15 cellular contexts compared by ENCODE assay signal in genomic region chr14:74580275-74580672, GRCh38. TPM values are rescaled to one million over a fixed set of nuclear protein-coding genes. Genes with fewer than 3 reads are reported as not detected.
DNase-seq lines count a peak whose midpoint lies in the region; ATAC-seq, FAIRE-seq and TF ChIP-seq lines count a peak whose summit lies in the region.
"Had no signal": no experiment of that assay in that cellular context is flagged by ENCODE, and none has a peak within 500 bp of the region (broad histone marks: within the 10 kb centered on the region; RNA-seq: fewer than 3 reads in every experiment).

No MANE protein-coding gene starts in this region.

- peaks cover 63% of the 10 kb centered on the region for H3K9me1 ChIP-seq in IMR-90 (ENCODE audit: insufficient read depth, low read length)

- TF ChIP-seq CTCF in AG04450 (IDR thresholded peaks at IDR 0.05; ENCODE audit: low read depth, low read length): no peak
- TF ChIP-seq CTCF in IMR-90 (conservative IDR thresholded peaks at IDR 0.05; ENCODE audit: low read depth, low read length): no peak
- TF ChIP-seq CTCF in astrocyte (IDR thresholded peaks at IDR 0.05; ENCODE audit: insufficient read depth, low read depth, low read length): no peak
- TF ChIP-seq CTCF in H9 (conservative IDR thresholded peaks at IDR 0.05): no peak

- H3K36me3 ChIP-seq in IMR-90 (ENCODE audit: control insufficient read depth, insufficient read depth, low read length) (no peaks in the 10 kb centered on the region), astrocyte (ENCODE audit: insufficient read depth, low read length) (peaks cover 14% of the 10 kb centered on the region)
- no peaks in the 10 kb centered on the region for H3K36me3 ChIP-seq in naive thymus-derived CD4-positive, alpha-beta T cell (ENCODE audit: control insufficient read depth in 2 of 3, insufficient read depth in 3 of 3, low read length in 3 of 3)
- H3K36me3 ChIP-seq: BE2C had no signal

- H3K56ac ChIP-seq in IMR-90 (ENCODE audit: extremely low read depth, insufficient read depth, low read length) (peak overlapping the region; percentile 83), H9 (ENCODE audit: insufficient read length, low read depth, low read length) (no peak overlapping the region)

- H3K79me1 ChIP-seq in IMR-90 (ENCODE audit: low read depth in 1 of 2, low read length in 2 of 2): peaks cover 24 to 96% of the 10 kb centered on the region in 2 experiments
- no peaks in the 10 kb centered on the region for H3K79me1 ChIP-seq in H9 (ENCODE audit: insufficient read depth, low read depth, low read length, poor library complexity, severe bottlenecking)

- H3K18ac ChIP-seq in IMR-90 (ENCODE audit: low read depth, low read length) (peak overlapping the region; percentile 94), H9 (ENCODE audit: insufficient read length, low read depth, low read length) (no peak overlapping the region)

- WGBS in IMR-90 (ENCODE audit: extremely low coverage in 2 of 2, insufficient read length in 1 of 2), 2 experiments: 72% methylated on average over 2 of the region's 4 CpGs; no CpG with 5 or more reads in 1 of the 2 experiments
- WGBS in H9 (ENCODE audit: extremely low coverage, insufficient read length, low lambda C conversion rate): no CpG with 5 or more reads among the region's 4 CpGs

- peak overlapping the region; percentile 98 for H2BK120ac ChIP-seq in IMR-90 (ENCODE audit: low read depth, low read length)
- no peak overlapping the region for H2BK120ac ChIP-seq in H9 (ENCODE audit: low read depth, low read length, poor library complexity, severe bottlenecking)

- H3K79me2 ChIP-seq in astrocyte (ENCODE audit: insufficient read depth, low read length) (peaks cover 64% of the 10 kb centered on the region), H9 (ENCODE audit: insufficient read depth, low read length) (no peaks in the 10 kb centered on the region)

- H3K9me3 ChIP-seq in AG04450 (ENCODE audit: control insufficient read depth, insufficient read depth, low read length): no peaks in the 10 kb centered on the region
- H3K9me3 ChIP-seq in IMR-90 (ENCODE audit: control insufficient read depth, insufficient read depth, low read length): no peaks in the 10 kb centered on the region
- H3K9me3 ChIP-seq in astrocyte (ENCODE audit: insufficient read depth, low read depth, low read length): no peaks in the 10 kb centered on the region
- no peaks in the 10 kb centered on the region for H3K9me3 ChIP-seq in naive thymus-derived CD4-positive, alpha-beta T cell (ENCODE audit: control insufficient read depth in 2 of 3, low read length in 3 of 3)
- H3K9me3 ChIP-seq in H9 (ENCODE audit: control insufficient read depth, low read depth, low read length): no peaks in the 10 kb centered on the region
- H3K9me3 ChIP-seq: BE2C, body of pancreas had no signal

- H3K9ac ChIP-seq in IMR-90 (ENCODE audit: low read depth, low read length): no peak overlapping the region
- peak overlapping the region; percentile 57 for H3K9ac ChIP-seq in astrocyte (ENCODE audit: low read length)
- no peak overlapping the region for H3K9ac ChIP-seq in H9 (ENCODE audit: extremely low read depth, insufficient read length, low read length)

- H4K91ac ChIP-seq in IMR-90 (ENCODE audit: insufficient read depth, low read depth, low read length) (peak overlapping the region; percentile 95), H9 (ENCODE audit: insufficient read length, low read depth, low read length) (no peak overlapping the region)

- H4K20me1 ChIP-seq in IMR-90 (ENCODE audit: insufficient read depth, low read length) (no peaks in the 10 kb centered on the region), astrocyte (ENCODE audit: insufficient read depth, low read length) (peaks cover 5% of the 10 kb centered on the region), H9 (ENCODE audit: control insufficient read depth, insufficient read depth, insufficient read length) (no peaks in the 10 kb centered on the region)

- peaks cover 44% of the 10 kb centered on the region for H3K36me3 Mint-ChIP-seq in astrocyte (ENCODE audit: low read depth, unreplicated experiment)
- peaks cover 0 to 1% (median 0%) of the 10 kb centered on the region in 5 donors for H3K36me3 Mint-ChIP-seq in naive thymus-derived CD4-positive, alpha-beta T cell
- no peaks in the 10 kb centered on the region for H3K36me3 Mint-ChIP-seq in H9 (ENCODE audit: insufficient read depth in 1 of 3, low read depth in 3 of 3)

- no peaks in the 10 kb centered on the region for H3K27me3 Mint-ChIP-seq in astrocyte (ENCODE audit: low read depth, unreplicated experiment)
- H3K27me3 Mint-ChIP-seq in naive thymus-derived CD4-positive, alpha-beta T cell: peaks cover 0 to 16% (median 2%) of the 10 kb centered on the region in 5 donors
- H3K27me3 Mint-ChIP-seq in H9 (ENCODE audit: low read depth): peaks cover 3% of the 10 kb centered on the region; the same call in 1 of the 2 replicates

- H2AFZ ChIP-seq in IMR-90 (replicated peaks; ENCODE audit: low read length, poor library complexity) (peak overlapping the region; percentile 52), astrocyte (ENCODE audit: low read depth, low read length) (no peak overlapping the region), H9 (ENCODE audit: low read length) (no peak overlapping the region)

- intact Hi-C loops in IMR-90 (cut with micrococcal nuclease) (no loop called here), left ventricle myocardium superior (cut with micrococcal nuclease) (no loop called here)
- intact Hi-C loops in naive thymus-derived CD4-positive, alpha-beta T cell (cut with micrococcal nuclease): no loop called here

- peak overlapping the region; percentile 99 for H3K4ac ChIP-seq in IMR-90 (ENCODE audit: low read depth, low read length)
- no peak overlapping the region for H3K4ac ChIP-seq in H9 (ENCODE audit: low read depth, low read length)

- H3K27ac ChIP-seq in AG04450 (ENCODE audit: low read depth, low read length) (peak overlapping the region; percentile 90), IMR-90 (ENCODE audit: insufficient read depth, low read length) (peak overlapping the region; percentile 33), astrocyte (ENCODE audit: low read depth, low read length) (peak overlapping the region; percentile 91), H9 (ENCODE audit: insufficient read length, low read depth, low read length) (no peak overlapping the region)
- no peak overlapping the region for H3K27ac ChIP-seq in naive thymus-derived CD4-positive, alpha-beta T cell (ENCODE audit: low read depth, low read length)
- H3K27ac ChIP-seq: body of pancreas had no signal

- no peak overlapping the region for H3K4me2 ChIP-seq in IMR-90 (ENCODE audit: low read depth, low read length)
- peak overlapping the region; percentile 64 for H3K4me2 ChIP-seq in astrocyte (ENCODE audit: low read length)
- no peak overlapping the region for H3K4me2 ChIP-seq in H9 (ENCODE audit: insufficient read depth, insufficient read length, low read length)

- no peak overlapping the region for H2BK12ac ChIP-seq in H9 (ENCODE audit: insufficient read length, low read depth, low read length)

- no peak for TF ChIP-seq POLR2A in IMR-90 (IDR thresholded peaks at IDR 0.05; ENCODE audit: low read depth, low read length)

- POLR2A ChIA-PET in AG04450 (lab: Yijun Ruan, JAX): no interaction called here
- POLR2A ChIA-PET in IMR-90 (lab: Charles Lee; ENCODE audit: unreplicated experiment): interaction anchor here (1.0 kb wide), 2 partner anchors 8 to 14 kb away, joined by 3 read pairs; no protein-coding TSS in a partner anchor
- POLR2A ChIA-PET in naive thymus-derived CD4-positive, alpha-beta T cell (lab: Charles Lee): no interaction called here

- in situ Hi-C loops in IMR-90 (cut with MboI; ENCODE audit: low sequenced_read_pairs): no loop called here

- H3K9me3 Mint-ChIP-seq in astrocyte (ENCODE audit: unreplicated experiment) (peaks cover 4% of the 10 kb centered on the region), H9 (no peaks in the 10 kb centered on the region)
- no peaks in the 10 kb centered on the region for H3K9me3 Mint-ChIP-seq in naive thymus-derived CD4-positive, alpha-beta T cell

- H3K4me3 ChIP-seq in AG04450 (ENCODE audit: low read depth, low read length): no peak overlapping the region
- no peak overlapping the region for H3K4me3 ChIP-seq in IMR-90 (ENCODE audit: insufficient read depth, low read depth, low read length)
- no peak overlapping the region for H3K4me3 ChIP-seq in astrocyte (ENCODE audit: insufficient read depth, low read depth, low read length)
- no peak overlapping the region for H3K4me3 ChIP-seq in naive thymus-derived CD4-positive, alpha-beta T cell (ENCODE audit: low read length)
- H3K4me3 ChIP-seq: body of pancreas had no signal

- no peak for DNase-seq in AG04450 (ENCODE audit: low read depth, low spot score)
- no peak for DNase-seq in IMR-90
- DNase-seq in astrocyte (ENCODE audit: low read depth): no peak
- no peak for DNase-seq in naive thymus-derived CD4-positive, alpha-beta T cell
- no peak for DNase-seq in H9
- DNase-seq in HUDEP-2 (lab: John Stamatoyannopoulos, UW; ENCODE audit: unreplicated experiment in 76 of 76): no peak
- no peak for DNase-seq in OCI-M2 (lab: John Stamatoyannopoulos, UW; ENCODE audit: unreplicated experiment)
- DNase-seq in left ventricle myocardium superior: no peak
- DNase-seq: BE2C, body of pancreas, NCI-H187, NCI-H446 treated with DMSO at 0.1 percent for 48 hours, right cardiac atrium, SHP77 treated with DMSO at 0.1 percent for 48 hours, T-helper 9 cell had no signal

- H2AK9ac ChIP-seq in IMR-90 (replicated peaks; ENCODE audit: low read depth, low read length, poor library complexity): peak overlapping the region; percentile 59

- H3K4me1 ChIP-seq in IMR-90 (ENCODE audit: control insufficient read depth, insufficient read depth, low read length) (peaks cover 53% of the 10 kb centered on the region), astrocyte (ENCODE audit: insufficient read depth, low read length) (peaks cover 41% of the 10 kb centered on the region), H9 (ENCODE audit: insufficient read depth, low read length) (no peaks in the 10 kb centered on the region)
- no peaks in the 10 kb centered on the region for H3K4me1 ChIP-seq in naive thymus-derived CD4-positive, alpha-beta T cell (ENCODE audit: control insufficient read depth in 2 of 2, insufficient read depth in 2 of 2, low read length in 2 of 2)
- H3K4me1 ChIP-seq: BE2C had no signal

- H2AK5ac ChIP-seq in IMR-90 (ENCODE audit: low read depth, low read length) (peak overlapping the region; percentile 100), H9 (ENCODE audit: insufficient read length, low read length) (no peak overlapping the region)

- peak overlapping the region; percentile 80 for H3K14ac ChIP-seq in IMR-90 (replicated peaks; ENCODE audit: low read depth, low read length)
- no peak overlapping the region for H3K14ac ChIP-seq in H9 (ENCODE audit: insufficient read depth, low read length)

- H3K4me1 Mint-ChIP-seq in astrocyte (ENCODE audit: low read depth, unreplicated experiment) (peaks cover 49% of the 10 kb centered on the region), H9 (peaks cover under 1 to 7% of the 10 kb centered on the region in 2 experiments; a peak in 2 of 4 replicates)
- peaks cover 0 to 11% (median 8%) of the 10 kb centered on the region in 7 donors for H3K4me1 Mint-ChIP-seq in naive thymus-derived CD4-positive, alpha-beta T cell

- H3K4me3 Mint-ChIP-seq in astrocyte (ENCODE audit: unreplicated experiment) (no peak overlapping the region), H9 (no peak overlapping the region)
- H3K4me3 Mint-ChIP-seq in naive thymus-derived CD4-positive, alpha-beta T cell: no peak overlapping the region

- no TSS peak for BruUV-seq in IMR-90 (replicated peaks; lab: Mats Ljungman, UMichigan)

- dilution Hi-C loops in IMR-90 (cut with HindIII; ENCODE audit: low sequenced_read_pairs, unreplicated experiment): no loop called here

- H3K27me3 ChIP-seq in AG04450 (ENCODE audit: control insufficient read depth, insufficient read depth, low read length): no peaks in the 10 kb centered on the region
- H3K27me3 ChIP-seq in IMR-90 (ENCODE audit: control insufficient read depth, insufficient read depth, low read length): no peaks in the 10 kb centered on the region
- no peaks in the 10 kb centered on the region for H3K27me3 ChIP-seq in astrocyte (ENCODE audit: insufficient read depth, low read length)
- no peaks in the 10 kb centered on the region for H3K27me3 ChIP-seq in naive thymus-derived CD4-positive, alpha-beta T cell (ENCODE audit: control insufficient read depth in 2 of 2, insufficient read depth in 2 of 2, low read length in 2 of 2)
- H3K27me3 ChIP-seq in H9 (ENCODE audit: insufficient read depth, low read length): no peaks in the 10 kb centered on the region
- H3K27me3 ChIP-seq: BE2C, body of pancreas had no signal

- H3K23ac ChIP-seq in IMR-90 (ENCODE audit: low read depth, low read length) (peak overlapping the region; percentile 99), H9 (ENCODE audit: insufficient read length, low read depth, low read length) (no peak overlapping the region)

- peak; percentile 34 for FAIRE-seq in astrocyte (lab: Jason Lieb, UNC)

- no peak overlapping the region for H3T11ph ChIP-seq in H9 (ENCODE audit: low read length)

- TF ChIP-seq RAD21 in IMR-90 (IDR thresholded peaks at IDR 0.05; ENCODE audit: low read length): no peak

- H2BK5ac ChIP-seq in IMR-90 (ENCODE audit: low read depth, low read length, poor library complexity, severe bottlenecking) (peak overlapping the region; percentile 95), H9 (ENCODE audit: insufficient read length, low read length) (no peak overlapping the region)

- ATAC-seq in IMR-90 (ENCODE audit: low read depth): no peak; the same call in 1 of the 2 replicates
- ATAC-seq in naive thymus-derived CD4-positive, alpha-beta T cell: peak; percentile 10
- ATAC-seq in left ventricle myocardium superior: no peak
- ATAC-seq: body of pancreas, right cardiac atrium had no signal

- CTCF ChIA-PET in AG04450 (lab: Charles Lee) (no interaction called here), IMR-90 (lab: Yijun Ruan, JAX) (no interaction called here)
- CTCF ChIA-PET in naive thymus-derived CD4-positive, alpha-beta T cell (lab: Charles Lee): no interaction called here

- H4K5ac ChIP-seq in IMR-90 (ENCODE audit: low read depth, low read length) (peak overlapping the region; percentile 80; the same call in 1 of the 2 replicates), H9 (ENCODE audit: insufficient read length, low read depth, low read length) (no peak overlapping the region)

- H2BK20ac ChIP-seq in IMR-90 (ENCODE audit: low read depth, low read length) (peak overlapping the region; percentile 89), H9 (ENCODE audit: low read depth, low read length, poor library complexity, severe bottlenecking) (no peak overlapping the region)

- H4K8ac ChIP-seq in IMR-90 (ENCODE audit: low read depth in 2 of 2, low read length in 2 of 2) (peak overlapping the region; percentile 91 to 94), H9 (replicated peaks; ENCODE audit: insufficient read length, low read depth, low read length) (no peak overlapping the region)

- peak overlapping the region; percentile 94 for H3K27ac Mint-ChIP-seq in astrocyte (ENCODE audit: unreplicated experiment)
- no peak overlapping the region for H3K27ac Mint-ChIP-seq in naive thymus-derived CD4-positive, alpha-beta T cell
- H3K27ac Mint-ChIP-seq in H9: no peak overlapping the region

- H2BK15ac ChIP-seq in IMR-90 (ENCODE audit: low read depth, low read length) (peak overlapping the region; percentile 100), H9 (ENCODE audit: low read depth, low read length) (no peak overlapping the region)

- no peaks in the 10 kb centered on the region for H3K23me2 ChIP-seq in H9 (ENCODE audit: insufficient read length, low read depth, low read length, poor library complexity, severe bottlenecking)

RNA-seq across cellular contexts. Expression of gene LTBP2, which starts 31.8 kb away (rescaled TPM):
- polyA plus RNA-seq in AG04450 (2011; rRNA removed) (44.3 and 61.8 TPM in 2 replicates), IMR-90 (2012; rRNA removed) (79.3 and 81.8 TPM in 2 replicates)
- 45.0 and 60.1 TPM in 2 replicates for polyA minus RNA-seq in AG04450 (2011; rRNA and poly(A)+ RNA removed)
- total RNA-seq in IMR-90 (2012; rRNA removed) (23.8 and 26.7 TPM in 2 replicates), astrocyte (162 and 196 TPM in 2 replicates), H9 (2021) (0.75 and 0.77 TPM in 2 replicates), left ventricle myocardium superior (16.0 TPM)
- 49.1 and 65.1 TPM in 2 replicates for polyA plus RNA-seq in IMR-90 (2012; cell fraction: cytosol; rRNA removed)
- polyA plus RNA-seq in IMR-90 (2012; cell fraction: nucleus; rRNA removed; ENCODE audit: low replicate concordance): 57.1 and 111 TPM in 2 replicates
- 1 to 10 TPM in 1 of 5 experiments, under 1 TPM in 4; 0.17 to 1.1 (median 0.58) TPM for total RNA-seq in naive thymus-derived CD4-positive, alpha-beta T cell
- polyA plus RNA-seq in naive thymus-derived CD4-positive, alpha-beta T cell: under 1 TPM; 0.07 to 0.22 TPM

Comparison
In these comparisons a context has a peak if more than half of its experiments do, and no peak if none do; other contexts are left out.
1. H3K27ac ChIP-seq: peak in AG04450 (single experiment), IMR-90 (single experiment) and astrocyte (single experiment); none in naive thymus-derived CD4-positive, alpha-beta T cell (single experiment) and H9 (single experiment).